Comparison of ENCODE assay signal across 7 cellular contexts in the genomic region with DNA sequence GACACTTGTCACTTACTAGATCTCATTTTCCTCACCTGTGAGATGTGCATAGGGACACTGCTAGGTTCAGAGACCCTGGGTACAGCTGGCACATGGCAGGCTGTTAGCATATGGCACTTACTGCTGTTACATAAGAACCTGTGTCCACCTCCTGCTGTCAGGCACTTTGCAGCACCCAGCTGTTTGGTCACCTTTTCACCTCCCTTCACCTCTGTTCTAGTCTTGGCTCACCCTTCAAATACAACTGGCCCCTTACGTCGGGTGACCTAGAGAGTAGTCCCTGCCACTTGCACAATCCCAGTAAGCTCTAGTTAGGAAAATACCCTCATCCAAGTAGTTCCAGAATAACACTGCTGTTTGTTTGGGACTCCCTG.
DNase-seq lines count a peak whose midpoint lies in the region; ATAC-seq and TF ChIP-seq lines count a peak whose summit lies in the region.

No MANE protein-coding gene starts in this region.

- peak overlapping the region; percentile 6; the same call in 1 of the 2 replicates for H3K14ac ChIP-seq in IMR-90 (replicated peaks; ENCODE audit: low read depth, low read length)

- H3K79me1 ChIP-seq in IMR-90 (ENCODE audit: low read depth in 1 of 2, low read length in 2 of 2), result no peaks in the 10 kb centered on the region

- H4K91ac ChIP-seq in IMR-90 (ENCODE audit: insufficient read depth, low read depth, low read length), result peak overlapping the region; percentile 21; the same call in 1 of the 2 replicates

- H2AK9ac ChIP-seq in IMR-90 (replicated peaks; ENCODE audit: low read depth, low read length, poor library complexity), result peak overlapping the region; percentile 8

- H3K36me3 ChIP-seq in IMR-90 (ENCODE audit: control insufficient read depth, insufficient read depth, low read length), result no peaks in the 10 kb centered on the region
- H3K36me3 ChIP-seq in adipocyte (ENCODE audit: control insufficient read depth, insufficient read depth, low read length, severe bottlenecking), result no peaks in the 10 kb centered on the region
- no peaks in the 10 kb centered on the region for H3K36me3 ChIP-seq in right lobe of liver
- no peaks in the 10 kb centered on the region for H3K36me3 ChIP-seq in subcutaneous abdominal adipose tissue (ENCODE audit: control insufficient read depth in 5 of 5, insufficient read depth in 5 of 5, low read length in 5 of 5)

- POLR2A ChIA-PET in IMR-90 (lab: Charles Lee; ENCODE audit: unreplicated experiment), result no interaction called here

- no peaks in the 10 kb centered on the region for H3K27me3 ChIP-seq in IMR-90 (ENCODE audit: control insufficient read depth, insufficient read depth, low read length)
- no peaks in the 10 kb centered on the region for H3K27me3 ChIP-seq in adipocyte (replicated peaks; ENCODE audit: control insufficient read depth, insufficient read depth, low read length)
- H3K27me3 ChIP-seq in right lobe of liver, result no peaks in the 10 kb centered on the region
- H3K27me3 ChIP-seq in subcutaneous abdominal adipose tissue (ENCODE audit: control insufficient read depth in 5 of 5, insufficient read depth in 4 of 5, low read length in 5 of 5), result no peaks in the 10 kb centered on the region

- H3K4me2 ChIP-seq in IMR-90 (ENCODE audit: low read depth, low read length), result peak overlapping the region; percentile 39

- peak overlapping the region; percentile 32 for H3K18ac ChIP-seq in IMR-90 (ENCODE audit: low read depth, low read length)

- intact Hi-C loops in IMR-90 (cut with micrococcal nuclease) (loop anchor here (1.0 to 2.0 kb wide), 3 partner anchors 78 to 429 kb away; no protein-coding TSS in a partner anchor), right lobe of liver (cut with DNase I) (no loop called here), lower leg skin (cut with DNase I; ENCODE audit: low total_unique reads) (no loop called here)

- WGBS in IMR-90 (ENCODE audit: extremely low coverage in 2 of 2, insufficient read length in 1 of 2), 2 experiments, result no CpG with 5 or more reads among the region's 2 CpGs
- WGBS in right lobe of liver (ENCODE audit: insufficient coverage, low coverage, low lambda C conversion rate, missing lambda C conversion rate), result 13% methylated on average over 2 of the region's 2 CpGs
- WGBS in lower leg skin, 2 donors, result 0 to 30% methylated on average over 2 of the region's 2 CpGs

- no peak overlapping the region for H3K23ac ChIP-seq in IMR-90 (ENCODE audit: low read depth, low read length)

- in situ Hi-C loops in IMR-90 (cut with MboI; ENCODE audit: low sequenced_read_pairs), result no loop called here

- peaks cover 25% of the 10 kb centered on the region for H3K9me1 ChIP-seq in IMR-90 (ENCODE audit: insufficient read depth, low read length)

- no peak overlapping the region for H3K56ac ChIP-seq in IMR-90 (ENCODE audit: extremely low read depth, insufficient read depth, low read length)

- H2BK20ac ChIP-seq in IMR-90 (ENCODE audit: low read depth, low read length), result peak overlapping the region; percentile 28; the same call in 1 of the 2 replicates

- dilution Hi-C loops in IMR-90 (cut with HindIII; ENCODE audit: low sequenced_read_pairs, unreplicated experiment), result no loop called here

- peak overlapping the region; percentile 7 to 56; a peak in 3 of 4 replicates for H4K8ac ChIP-seq in IMR-90 (ENCODE audit: low read depth in 2 of 2, low read length in 2 of 2)

- CTCF ChIA-PET in IMR-90 (lab: Yijun Ruan, JAX), result interaction anchor here (0.6 to 1.8 kb wide), 10 partner anchors 10 to 225 kb away, joined by 3 to 8 read pairs (median 4); no protein-coding TSS in a partner anchor

- no peak overlapping the region for H3K4me3 ChIP-seq in IMR-90 (ENCODE audit: insufficient read depth, low read depth, low read length)
- peak overlapping the region; percentile 37 for H3K4me3 ChIP-seq in adipocyte (ENCODE audit: low read length)
- H3K4me3 ChIP-seq in right lobe of liver, result no peak overlapping the region
- H3K4me3 ChIP-seq in subcutaneous abdominal adipose tissue (ENCODE audit: low read depth in 1 of 5, low read length in 5 of 5), result peak overlapping the region; percentile 27 to 51 (median 40)
- H3K4me3 ChIP-seq in lower leg skin (ENCODE audit: low read depth, poor library complexity, severe bottlenecking), result no peak overlapping the region

- H3K27ac ChIP-seq in IMR-90 (ENCODE audit: insufficient read depth, low read length) (no peak overlapping the region), right lobe of liver (no peak overlapping the region), subcutaneous abdominal adipose tissue (ENCODE audit: low read depth, low read length) (peak overlapping the region; percentile 96)

- DNase-seq in IMR-90, result no peak
- no peak for DNase-seq in adipocyte (ENCODE audit: low read depth)
- DNase-seq in right lobe of liver, result no peak
- no peak for DNase-seq in hippocampal formation (lab: John Stamatoyannopoulos, UW)
- no peak for DNase-seq in lower leg skin (ENCODE audit: low spot score in 2 of 2)
- DNase-seq in epidermal melanocyte (ENCODE audit: insufficient read length, low spot score), result no peak

- H4K20me1 ChIP-seq in IMR-90 (ENCODE audit: insufficient read depth, low read length), result no peaks in the 10 kb centered on the region

- H2AK5ac ChIP-seq in IMR-90 (ENCODE audit: low read depth, low read length), result peak overlapping the region; percentile 27; the same call in 1 of the 2 replicates

- peak overlapping the region; percentile 31; the same call in 2 of the 3 replicates for H2BK15ac ChIP-seq in IMR-90 (ENCODE audit: low read depth, low read length)

- TF ChIP-seq POLR2A in IMR-90 (IDR thresholded peaks at IDR 0.05; ENCODE audit: low read depth, low read length), result no peak
- no peak for TF ChIP-seq POLR2A in right lobe of liver (IDR thresholded peaks at IDR 0.05)
- no peak for TF ChIP-seq POLR2A in lower leg skin (IDR thresholded peaks at IDR 0.05)

- H3K9ac ChIP-seq in IMR-90 (ENCODE audit: low read depth, low read length), result no peak overlapping the region
- H3K9ac ChIP-seq in adipocyte (ENCODE audit: low read length), result peak overlapping the region; percentile 72
- peak overlapping the region; percentile 9 to 79 (median 36) for H3K9ac ChIP-seq in subcutaneous abdominal adipose tissue (ENCODE audit: low read length in 5 of 5)

- TF ChIP-seq RAD21 in IMR-90 (IDR thresholded peaks at IDR 0.05; ENCODE audit: low read length), result no peak

- H2BK5ac ChIP-seq in IMR-90 (ENCODE audit: low read depth, low read length, poor library complexity, severe bottlenecking), result no peak overlapping the region

- H3K4me1 ChIP-seq in IMR-90 (ENCODE audit: control insufficient read depth, insufficient read depth, low read length) (peaks cover 32% of the 10 kb centered on the region), adipocyte (ENCODE audit: control insufficient read depth, insufficient read depth, low read length) (peaks cover 77% of the 10 kb centered on the region), right lobe of liver (peaks cover 0 to 24% (median 0%) of the 10 kb centered on the region in 4 donors), subcutaneous abdominal adipose tissue (ENCODE audit: control insufficient read depth in 5 of 5, insufficient read depth in 5 of 5, low read length in 5 of 5) (peaks cover 26 to 81% (median 75%) of the 10 kb centered on the region in 5 donors)

- ATAC-seq in IMR-90 (ENCODE audit: low read depth) (no peak), right lobe of liver (peak; percentile 5 to 51 (median 24))

- H2AFZ ChIP-seq in IMR-90 (replicated peaks; ENCODE audit: low read length, poor library complexity), result peak overlapping the region; percentile 87

- no peaks in the 10 kb centered on the region for H3K9me3 ChIP-seq in IMR-90 (ENCODE audit: control insufficient read depth, insufficient read depth, low read length)
- no peaks in the 10 kb centered on the region for H3K9me3 ChIP-seq in adipocyte (ENCODE audit: control insufficient read depth, low read length)
- no peaks in the 10 kb centered on the region for H3K9me3 ChIP-seq in right lobe of liver
- H3K9me3 ChIP-seq in subcutaneous abdominal adipose tissue (ENCODE audit: control insufficient read depth in 5 of 5, low read length in 5 of 5), result no peaks in the 10 kb centered on the region

- H3K4ac ChIP-seq in IMR-90 (ENCODE audit: low read depth, low read length), result peak overlapping the region; percentile 59

- no TSS peak for BruUV-seq in IMR-90 (replicated peaks; lab: Mats Ljungman, UMichigan)

- TF ChIP-seq CTCF in IMR-90 (conservative IDR thresholded peaks at IDR 0.05; ENCODE audit: low read depth, low read length), result no peak
- no peak for TF ChIP-seq CTCF in right lobe of liver (IDR thresholded peaks at IDR 0.05)
- TF ChIP-seq CTCF in lower leg skin (IDR thresholded peaks at IDR 0.05), result no peak

- H4K5ac ChIP-seq in IMR-90 (ENCODE audit: low read depth, low read length), result peak overlapping the region; percentile 1; the same call in 1 of the 2 replicates

- peak overlapping the region; percentile 64 for H2BK120ac ChIP-seq in IMR-90 (ENCODE audit: low read depth, low read length)

TF ChIP-seq in IMR-90, 13 proteins besides CTCF, POLR2A, EP300 and RAD21:
- no peak for TF ChIP-seq CHD1 (IDR thresholded peaks at IDR 0.05; ENCODE audit: low read depth, low read length)
- peak; percentile 36; the same call in 1 of the 2 replicates for TF ChIP-seq CEBPB (IDR thresholded peaks at IDR 0.05; ENCODE audit: low read depth, low read length)

Comparison
In these comparisons a context has a peak if more than half of its experiments do, and no peak if none do; other contexts are left out.
1. H3K4me3 ChIP-seq: peak in adipocyte (single experiment) and subcutaneous abdominal adipose tissue (5 of 5); none in IMR-90 (single experiment), right lobe of liver (0 of 3) and lower leg skin (single experiment).